8 cellular contexts compared by ENCODE assay signal in the genomic region with DNA sequence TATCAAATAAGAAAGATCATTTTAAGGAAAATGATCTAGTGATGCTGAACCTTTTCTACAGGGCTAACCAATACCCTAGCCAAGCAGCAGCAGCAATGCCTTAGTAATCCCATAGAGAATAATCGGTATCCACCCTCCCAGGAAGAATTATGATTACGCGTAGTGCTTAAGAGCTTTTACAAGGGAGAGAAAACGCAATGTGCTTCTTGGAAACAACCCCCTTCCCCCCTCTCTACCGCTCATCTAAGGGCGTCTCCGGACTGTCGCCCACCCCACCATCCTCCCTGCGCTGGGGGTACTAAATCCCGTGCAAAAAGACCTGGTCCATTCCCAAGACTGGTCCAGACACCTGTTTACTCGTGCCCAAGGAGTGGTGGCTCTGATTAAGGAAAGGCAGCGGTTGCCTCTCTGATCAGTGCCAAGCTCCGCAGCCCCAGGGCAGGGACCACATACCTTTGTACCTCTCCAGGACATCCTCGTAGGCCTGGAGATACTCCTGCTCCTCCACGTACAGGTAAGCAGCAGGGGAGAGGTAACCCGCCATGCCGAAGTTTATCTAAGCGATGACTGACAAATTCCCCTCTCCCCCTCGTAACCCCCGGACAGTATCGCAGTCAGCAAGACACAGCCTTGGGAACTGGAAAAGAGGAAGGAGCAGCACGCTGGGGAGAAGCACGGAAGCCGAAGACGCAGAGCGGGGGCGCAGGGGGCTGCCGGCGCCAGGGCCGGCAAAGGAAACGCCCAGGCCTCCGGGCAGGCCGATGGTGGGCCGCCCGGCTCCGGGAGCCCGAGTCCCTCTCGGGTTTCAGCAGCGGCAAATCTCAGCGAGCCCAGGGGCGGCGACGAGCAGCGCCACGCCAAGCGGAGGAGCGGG.
DNase-seq lines count a peak whose midpoint lies in the region; ATAC-seq, FAIRE-seq and TF ChIP-seq lines count a peak whose summit lies in the region.

No MANE protein-coding gene starts in this region.

- TF ChIP-seq POLR2A in GM12891 (IDR thresholded peaks at IDR 0.05; ENCODE audit: low read depth, low read length), result no peak

- H3K4me3 Mint-ChIP-seq in activated naive CD8-positive, alpha-beta T cell treated with anti-CD3 and anti-CD28 coated beads, Interleukin-2, amount 50 U/mL, for 24 hours, result peak overlapping the region; percentile 75

- H3K36me3 Mint-ChIP-seq in activated naive CD8-positive, alpha-beta T cell treated with anti-CD3 and anti-CD28 coated beads, Interleukin-2, amount 50 U/mL, for 24 hours (ENCODE audit: low read depth), result no peaks in the 10 kb centered on the region

- peaks cover 7% of the 10 kb centered on the region for H3K4me1 Mint-ChIP-seq in activated naive CD8-positive, alpha-beta T cell treated with anti-CD3 and anti-CD28 coated beads, Interleukin-2, amount 50 U/mL, for 24 hours

- DNase-seq in A673 (ENCODE audit: low spot score) (peak; percentile 66), GM12891 (ENCODE audit: insufficient read length, low spot score) (peak; percentile 38), NCI-H510A (lab: John Stamatoyannopoulos, UW) (peak; percentile 67), right atrium auricular region (ENCODE audit: low spot score) (no peak), posterior vena cava (ENCODE audit: low spot score) (peak; percentile 83), mesenteric fat pad (ENCODE audit: low spot score) (no peak)
- peak; percentile 5 for DNase-seq in activated naive CD8-positive, alpha-beta T cell treated with anti-CD3 and anti-CD28 coated beads, Interleukin-2, amount 50 U/mL, for 24 hours

- FAIRE-seq in GM12891 (lab: Jason Lieb, UNC), result peak; percentile 87

- H3K27me3 ChIP-seq in A673 (replicated peaks; ENCODE audit: insufficient read depth, low read depth, low read length, poor library complexity) (no peaks in the 10 kb centered on the region), right atrium auricular region (no peaks in the 10 kb centered on the region)

- peak; percentile 13 for ATAC-seq in HG02884 (IDR thresholded peaks at IDR 0.05; ENCODE audit: unreplicated experiment)
- ATAC-seq in activated naive CD8-positive, alpha-beta T cell treated with anti-CD3 and anti-CD28 coated beads, Interleukin-2, amount 50 U/mL, for 24 hours, result peak; percentile 7

- no peak overlapping the region for H3K27ac Mint-ChIP-seq in activated naive CD8-positive, alpha-beta T cell treated with anti-CD3 and anti-CD28 coated beads, Interleukin-2, amount 50 U/mL, for 24 hours

- no peaks in the 10 kb centered on the region for H3K36me3 ChIP-seq in A673 (ENCODE audit: insufficient read depth, low read length, poor library complexity, severe bottlenecking)
- no peaks in the 10 kb centered on the region for H3K36me3 ChIP-seq in right atrium auricular region

- no peaks in the 10 kb centered on the region for H3K9me3 Mint-ChIP-seq in activated naive CD8-positive, alpha-beta T cell treated with anti-CD3 and anti-CD28 coated beads, Interleukin-2, amount 50 U/mL, for 24 hours

- H3K4me3 ChIP-seq in A673 (ENCODE audit: low read depth, low read length, poor library complexity, severe bottlenecking) (peak overlapping the region; percentile 84), right atrium auricular region (peak overlapping the region; percentile 82 to 90)

- CTCF ChIA-PET in A673 (lab: Charles Lee), result no interaction called here

- H3K27ac ChIP-seq in A673 (ENCODE audit: low read depth, low read length, poor library complexity, severe bottlenecking) (peak overlapping the region; percentile 48), right atrium auricular region (peak overlapping the region; percentile 97 to 99)

- BruUV-seq in A673 (replicated peaks; lab: Mats Ljungman, UMichigan), result no TSS peak

- POLR2A ChIA-PET in A673 (lab: Charles Lee; ENCODE audit: low non-redundant PET), result no interaction called here

- H3K27me3 Mint-ChIP-seq in activated naive CD8-positive, alpha-beta T cell treated with anti-CD3 and anti-CD28 coated beads, Interleukin-2, amount 50 U/mL, for 24 hours, result peaks cover 63% of the 10 kb centered on the region

- TF ChIP-seq CTCF in A673 (conservative IDR thresholded peaks at IDR 0.05; ENCODE audit: low read depth, low read length), result no peak
- no peak for TF ChIP-seq CTCF in right atrium auricular region (IDR thresholded peaks at IDR 0.05)

- H3K4me1 ChIP-seq in A673 (ENCODE audit: insufficient read depth, low read length, poor library complexity, severe bottlenecking) (no peaks in the 10 kb centered on the region), right atrium auricular region (peaks cover 0 to 24% of the 10 kb centered on the region in 2 donors)

- H3K9me3 ChIP-seq in A673 (ENCODE audit: low read depth, low read length, poor library complexity, severe bottlenecking) (no peaks in the 10 kb centered on the region), right atrium auricular region (no peaks in the 10 kb centered on the region)

- intact Hi-C loops in A673 (cut with micrococcal nuclease; ENCODE audit: unreplicated experiment), result loop anchor here (5.0 kb wide), 1 partner anchor 76 kb away; no protein-coding TSS in a partner anchor
- intact Hi-C loops in posterior vena cava (cut with DNase I), result loop anchor here (10.0 kb wide), 2 partner anchors 128 to 138 kb away; no protein-coding TSS in a partner anchor

TF ChIP-seq in GM12891, 5 proteins besides CTCF, POLR2A, EP300 and RAD21:
- no peak for TF ChIP-seq TAF1 (IDR thresholded peaks at IDR 0.05; ENCODE audit: low read depth, low read length)
- TF ChIP-seq SPI1 (IDR thresholded peaks at IDR 0.05; ENCODE audit: low read depth, low read length), result peak; percentile 22; the same call in 1 of the 2 replicates
- no peak for TF ChIP-seq PAX5 (IDR thresholded peaks at IDR 0.05; ENCODE audit: insufficient read depth, low read length, severe bottlenecking)

Comparison
In these comparisons a context has a peak if more than half of its experiments do, and no peak if none do; other contexts are left out.
1. DNase-seq: peak in A673 (single experiment), GM12891 (single experiment), NCI-H510A (single experiment), activated naive CD8-positive, alpha-beta T cell treated with anti-CD3 and anti-CD28 coated beads, Interleukin-2, amount 50 U/mL, for 24 hours (single experiment) and posterior vena cava (single experiment); none in right atrium auricular region (single experiment) and mesenteric fat pad (single experiment).